Comparison of ENCODE assay signal across 28 cellular contexts in the genomic region with DNA sequence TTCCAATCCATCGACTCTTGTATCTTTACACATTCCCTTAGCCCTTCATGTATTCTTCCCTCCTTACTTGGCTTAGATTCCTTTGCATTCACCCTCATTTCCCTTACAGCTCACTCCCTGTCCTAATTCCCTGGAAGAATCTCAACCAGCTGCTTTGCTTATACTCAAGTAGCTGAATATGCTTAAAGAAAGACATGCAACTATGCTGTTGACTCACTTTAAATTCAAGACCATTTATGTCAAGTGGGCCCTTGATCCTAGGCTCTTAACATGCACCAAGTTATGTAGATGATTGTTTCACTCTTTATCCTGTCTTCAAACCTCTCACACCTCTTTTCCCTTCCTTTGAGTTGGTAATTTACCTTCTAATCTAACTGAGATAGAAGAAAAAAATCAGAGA.
"Had no signal": no experiment of that assay in that cellular context is flagged by ENCODE, and none has a peak within 500 bp of the region (broad histone marks: within the 10 kb centered on the region; RNA-seq: fewer than 3 reads in every experiment).

No MANE protein-coding gene starts in this region.

- H3K36me3 ChIP-seq: gastrocnemius medialis, lower lobe of right lung, ovary, sigmoid colon, tibial artery had no signal

- DNase-seq: cortex of kidney; effector memory CD8-positive, alpha-beta T cell; erythroblast; esophagus squamous epithelium; gastrocnemius medialis; heart left ventricle; kidney; left cardiac atrium; left ventricle myocardium superior; lower lobe of right lung; natural killer cell; occipital lobe; ovary; posterior cingulate gyrus; psoas muscle; right cardiac atrium; sigmoid colon; spleen; stimulated activated CD4-positive, alpha-beta T cell treated with anti-CD3 and anti-CD28 coated beads, Interleukin-4, amount 100 ng/mL, for 4 hours; stimulated activated naive CD8-positive, alpha-beta T cell treated with anti-CD3 and anti-CD28 coated beads, Interleukin-15, Interleukin-2, amounts not matched to agents 100 U/mL and 50 U/mL, for 24 hours; substantia nigra; testis; tibial artery had no signal

- H3K27me3 Mint-ChIP-seq: effector memory CD8-positive, alpha-beta T cell; stimulated activated memory B cell treated with anti-CD40 and anti-IgM and Interleukin-4, amounts not matched to agents 10 μg/mL and 1 μg/mL and 100 μg/mL, for 72 hours; type B pancreatic cell had no signal

- H3K4me3 Mint-ChIP-seq: effector memory CD8-positive, alpha-beta T cell; natural killer cell; stimulated activated memory B cell treated with anti-CD40 and anti-IgM and Interleukin-4, amounts not matched to agents 10 μg/mL and 1 μg/mL and 100 μg/mL, for 72 hours; type B pancreatic cell had no signal

- H3K4me1 Mint-ChIP-seq: natural killer cell had no signal

- H3K27ac ChIP-seq: esophagus squamous epithelium, gastrocnemius medialis, heart left ventricle, hepatocyte, lower lobe of right lung, ovary, psoas muscle, sigmoid colon, skin epidermis, spleen, testis, tibial artery had no signal

- H3K4me3 ChIP-seq: esophagus squamous epithelium, gastrocnemius medialis, heart left ventricle, hepatocyte, lower lobe of right lung, ovary, psoas muscle, sigmoid colon, skin epidermis, spleen, testis, tibial artery had no signal

- H3K27ac Mint-ChIP-seq: effector memory CD8-positive, alpha-beta T cell; natural killer cell; stimulated activated memory B cell treated with anti-CD40 and anti-IgM and Interleukin-4, amounts not matched to agents 10 μg/mL and 1 μg/mL and 100 μg/mL, for 72 hours; type B pancreatic cell had no signal

- FAIRE-seq: endometrium, kidney had no signal

- H3K4me2 ChIP-seq: hepatocyte had no signal

- H3K27me3 ChIP-seq: esophagus squamous epithelium, gastrocnemius medialis, heart left ventricle, hepatocyte, sigmoid colon, spleen, testis, tibial artery had no signal

- H3K4me1 ChIP-seq: gastrocnemius medialis, psoas muscle, sigmoid colon, testis, tibial artery had no signal

- H3K79me2 ChIP-seq: hepatocyte had no signal

- H3K36me3 Mint-ChIP-seq: natural killer cell had no signal

- H3K9me3 ChIP-seq: esophagus squamous epithelium, gastrocnemius medialis, heart left ventricle, lower lobe of right lung, ovary, psoas muscle, sigmoid colon, testis, tibial artery had no signal

- H2AFZ ChIP-seq: hepatocyte had no signal

- ATAC-seq: effector memory CD8-positive, alpha-beta T cell; gastrocnemius medialis; heart left ventricle; left cardiac atrium; left ventricle myocardium superior; natural killer cell; psoas muscle; right cardiac atrium; stimulated activated memory B cell treated with anti-CD40 and anti-IgM and Interleukin-4, amounts not matched to agents 10 μg/mL and 1 μg/mL and 100 μg/mL, for 72 hours; stimulated activated naive CD8-positive, alpha-beta T cell treated with anti-CD3 and anti-CD28 coated beads, Interleukin-15, Interleukin-2, amounts not matched to agents 100 U/mL and 50 U/mL, for 24 hours had no signal

- H3K9me3 Mint-ChIP-seq: effector memory CD8-positive, alpha-beta T cell; natural killer cell; stimulated activated memory B cell treated with anti-CD40 and anti-IgM and Interleukin-4, amounts not matched to agents 10 μg/mL and 1 μg/mL and 100 μg/mL, for 72 hours; type B pancreatic cell had no signal
